ENCODE assay signal across 9 cellular contexts in genomic region chr19:49997709-49998108, GRCh38. TPM values are rescaled to one million over a fixed set of nuclear protein-coding genes. Genes with fewer than 3 reads are reported as not detected.
DNase-seq lines count a peak whose midpoint lies in the region; ATAC-seq and TF ChIP-seq lines count a peak whose summit lies in the region.
"Had no signal": no experiment of that assay in that cellular context is flagged by ENCODE, and none has a peak within 500 bp of the region (broad histone marks: within the 10 kb centered on the region; RNA-seq: fewer than 3 reads in every experiment).

No MANE protein-coding gene starts in this region.

- H3K9me3 ChIP-seq in right lobe of liver = no peaks in the 10 kb centered on the region

- H3K27me3 ChIP-seq in right lobe of liver = no peaks in the 10 kb centered on the region
- H3K27me3 ChIP-seq: heart right ventricle had no signal

- peaks cover 10% of the 10 kb centered on the region for H3K4me1 Mint-ChIP-seq in activated CD8-positive, alpha-beta memory T cell treated with anti-CD3 and anti-CD28 coated beads, Interleukin-2, amount 10 ng/mL, durations not matched to agents 7 days and 5 days
- H3K4me1 Mint-ChIP-seq in activated CD4-positive, alpha-beta memory T cell treated with anti-CD3 and anti-CD28 coated beads for 36 hours (ENCODE audit: low read depth) = no peaks in the 10 kb centered on the region

- H3K4me1 ChIP-seq in right lobe of liver = no peaks in the 10 kb centered on the region

- intact Hi-C loops in activated CD4-positive, alpha-beta memory T cell treated with anti-CD3 and anti-CD28 coated beads for 36 hours (cut with micrococcal nuclease) = no loop called here
- intact Hi-C loops in right lobe of liver (cut with DNase I) = no loop called here

- no peak overlapping the region for H3K4me3 Mint-ChIP-seq in activated CD8-positive, alpha-beta memory T cell treated with anti-CD3 and anti-CD28 coated beads, Interleukin-2, amount 10 ng/mL, durations not matched to agents 7 days and 5 days
- H3K4me3 Mint-ChIP-seq in activated CD4-positive, alpha-beta memory T cell treated with anti-CD3 and anti-CD28 coated beads for 36 hours = no peak overlapping the region

- H3K36me3 ChIP-seq in right lobe of liver = peaks cover 0 to 69% (median 28%) of the 10 kb centered on the region in 4 donors

- TF ChIP-seq CTCF in right lobe of liver (IDR thresholded peaks at IDR 0.05) = no peak

- 74% methylated on average over 5 of the region's 5 CpGs for WGBS in right lobe of liver (ENCODE audit: insufficient coverage, low coverage, low lambda C conversion rate, missing lambda C conversion rate)

- H3K27ac ChIP-seq in right lobe of liver = no peak overlapping the region
- H3K27ac ChIP-seq: heart right ventricle had no signal

- ATAC-seq in activated CD8-positive, alpha-beta memory T cell treated with anti-CD3 and anti-CD28 coated beads, Interleukin-2, amount 10 ng/mL, durations not matched to agents 7 days and 5 days = peak; percentile 51
- ATAC-seq in right lobe of liver = peak; percentile 49 to 73 (median 51)

- CTCF ChIA-PET in activated CD8-positive, alpha-beta memory T cell treated with anti-CD3 and anti-CD28 coated beads, Interleukin-2, amount 10 ng/mL, durations not matched to agents 7 days and 5 days (lab: Charles Lee) = no interaction called here
- CTCF ChIA-PET in activated CD4-positive, alpha-beta memory T cell treated with anti-CD3 and anti-CD28 coated beads for 36 hours (lab: Charles Lee) = interaction anchor here (1.3 kb wide), 1 partner anchor 12 kb away, joined by 3 read pairs; no protein-coding TSS in a partner anchor

- DNase-seq in activated CD8-positive, alpha-beta memory T cell treated with anti-CD3 and anti-CD28 coated beads, Interleukin-2, amount 10 ng/mL, durations not matched to agents 7 days and 5 days = no peak
- no peak for DNase-seq in activated CD8-positive, alpha-beta memory T cell treated with anti-CD3 and anti-CD28 coated beads for 24 hours
- DNase-seq in LHCN-M2 (ENCODE audit: low read depth) (peak; percentile 17), right lobe of liver (no peak), cerebellar nuclear complex (lab: John Stamatoyannopoulos, UW) (no peak), HCEC 1CT (no peak), NCI-H2107 (lab: John Stamatoyannopoulos, UW) (no peak)
- peak; percentile 31 for DNase-seq in activated CD4-positive, alpha-beta memory T cell treated with anti-CD3 and anti-CD28 coated beads for 36 hours
- DNase-seq: heart right ventricle had no signal

- POLR2A ChIA-PET in activated CD4-positive, alpha-beta memory T cell treated with anti-CD3 and anti-CD28 coated beads for 36 hours (lab: Charles Lee) = no interaction called here

- H3K27me3 Mint-ChIP-seq in activated CD8-positive, alpha-beta memory T cell treated with anti-CD3 and anti-CD28 coated beads, Interleukin-2, amount 10 ng/mL, durations not matched to agents 7 days and 5 days = no peaks in the 10 kb centered on the region
- no peaks in the 10 kb centered on the region for H3K27me3 Mint-ChIP-seq in activated CD4-positive, alpha-beta memory T cell treated with anti-CD3 and anti-CD28 coated beads for 36 hours

- no peak overlapping the region for H3K27ac Mint-ChIP-seq in activated CD8-positive, alpha-beta memory T cell treated with anti-CD3 and anti-CD28 coated beads, Interleukin-2, amount 10 ng/mL, durations not matched to agents 7 days and 5 days
- no peak overlapping the region for H3K27ac Mint-ChIP-seq in activated CD4-positive, alpha-beta memory T cell treated with anti-CD3 and anti-CD28 coated beads for 36 hours

- H3K4me3 ChIP-seq in right lobe of liver = no peak overlapping the region
- H3K4me3 ChIP-seq: heart right ventricle had no signal

- no peak for TF ChIP-seq POLR2A in right lobe of liver (IDR thresholded peaks at IDR 0.05)

- no peaks in the 10 kb centered on the region for H3K9me3 Mint-ChIP-seq in activated CD8-positive, alpha-beta memory T cell treated with anti-CD3 and anti-CD28 coated beads, Interleukin-2, amount 10 ng/mL, durations not matched to agents 7 days and 5 days (ENCODE audit: low read depth)
- no peaks in the 10 kb centered on the region for H3K9me3 Mint-ChIP-seq in activated CD4-positive, alpha-beta memory T cell treated with anti-CD3 and anti-CD28 coated beads for 36 hours

- H3K36me3 Mint-ChIP-seq in activated CD8-positive, alpha-beta memory T cell treated with anti-CD3 and anti-CD28 coated beads, Interleukin-2, amount 10 ng/mL, durations not matched to agents 7 days and 5 days = peaks cover 35% of the 10 kb centered on the region
- H3K36me3 Mint-ChIP-seq in activated CD4-positive, alpha-beta memory T cell treated with anti-CD3 and anti-CD28 coated beads for 36 hours = peaks cover 41% of the 10 kb centered on the region

RNA-seq across cellular contexts. Expression of gene VRK3, which starts 27.5 kb away (rescaled TPM):
- 10 to 100 TPM; 70.5 to 71.3 TPM for total RNA-seq in activated CD8-positive, alpha-beta memory T cell treated with anti-CD3 and anti-CD28 coated beads, Interleukin-2, amount 10 ng/mL, durations not matched to agents 7 days and 5 days
- total RNA-seq in LHCN-M2 (2014; rRNA removed) (12.9 and 20.5 TPM in 2 replicates), right lobe of liver (10 to 100 TPM; 29.6 to 44.2 (median 33.0) TPM)
- polyA plus RNA-seq in LHCN-M2 (2012) = 30.1 TPM
- total RNA-seq in activated CD4-positive, alpha-beta memory T cell treated with anti-CD3 and anti-CD28 coated beads for 36 hours = 10 to 100 TPM; 54.4 to 55.8 TPM

RNA-seq across cellular contexts. Expression of gene ZNF473, which starts 28.1 kb away (rescaled TPM):
- total RNA-seq in activated CD8-positive, alpha-beta memory T cell treated with anti-CD3 and anti-CD28 coated beads, Interleukin-2, amount 10 ng/mL, durations not matched to agents 7 days and 5 days = 1 to 10 TPM; 7.9 to 8.4 TPM
- total RNA-seq in LHCN-M2 (2014; rRNA removed) (11.2 and 12.0 TPM in 2 replicates), right lobe of liver (1 to 10 TPM; 3.1 to 6.0 (median 3.6) TPM)
- 3.6 TPM for polyA plus RNA-seq in LHCN-M2 (2012)
- 10 to 100 TPM in 1 of 2 experiments, 1 to 10 TPM in 1; 9.0 to 10.3 TPM for total RNA-seq in activated CD4-positive, alpha-beta memory T cell treated with anti-CD3 and anti-CD28 coated beads for 36 hours

RNA-seq across cellular contexts. Expression of gene SIGLEC11, which starts 36.7 kb away (rescaled TPM):
- total RNA-seq in activated CD8-positive, alpha-beta memory T cell treated with anti-CD3 and anti-CD28 coated beads, Interleukin-2, amount 10 ng/mL, durations not matched to agents 7 days and 5 days = not detected
- total RNA-seq in LHCN-M2 (2014; rRNA removed) (not detected in 2 replicates), right lobe of liver (1 to 10 TPM in 5 of 6 experiments, under 1 TPM in 1; 0.74 to 3.0 (median 1.7) TPM)
- not detected for polyA plus RNA-seq in LHCN-M2 (2012)
- total RNA-seq in activated CD4-positive, alpha-beta memory T cell treated with anti-CD3 and anti-CD28 coated beads for 36 hours = not detected

Comparison
In these comparisons a context has a peak if more than half of its experiments do, and no peak if none do; other contexts are left out.
1. DNase-seq: peak in LHCN-M2 (single experiment) and activated CD4-positive, alpha-beta memory T cell treated with anti-CD3 and anti-CD28 coated beads for 36 hours (single experiment); none in activated CD8-positive, alpha-beta memory T cell treated with anti-CD3 and anti-CD28 coated beads, Interleukin-2, amount 10 ng/mL, durations not matched to agents 7 days and 5 days (single experiment), activated CD8-positive, alpha-beta memory T cell treated with anti-CD3 and anti-CD28 coated beads for 24 hours (single experiment), right lobe of liver (0 of 3), cerebellar nuclear complex (0 of 2), HCEC 1CT (single experiment) and NCI-H2107 (single experiment).